Comparison of ENCODE assay signal across 16 cellular contexts in the genomic region with DNA sequence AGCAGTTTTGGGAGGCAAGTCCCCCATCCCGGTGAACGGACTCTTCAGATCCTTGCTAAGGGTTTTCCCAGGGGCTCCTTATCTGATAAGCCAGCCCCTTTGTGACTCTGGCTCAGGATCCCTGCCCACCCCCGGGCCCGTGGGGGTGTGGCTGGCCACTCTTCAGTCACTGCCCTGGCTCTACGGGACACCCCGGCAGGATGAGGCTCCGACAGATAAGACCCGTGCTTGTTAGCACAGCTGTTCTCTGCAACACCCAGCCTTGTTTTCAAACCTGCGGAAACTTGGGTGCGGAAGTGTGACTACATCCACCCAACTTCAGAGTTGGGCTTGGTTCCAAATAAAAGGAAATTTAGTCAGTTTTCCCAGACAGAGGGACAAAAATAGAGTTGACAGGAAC.
DNase-seq lines count a peak whose midpoint lies in the region; ATAC-seq and TF ChIP-seq lines count a peak whose summit lies in the region.
"Had no signal": no experiment of that assay in that cellular context is flagged by ENCODE, and none has a peak within 500 bp of the region (broad histone marks: within the 10 kb centered on the region; RNA-seq: fewer than 3 reads in every experiment).

No MANE protein-coding gene starts in this region.

- intact Hi-C loops in left cardiac atrium (cut with DNase I) (loop anchor here in 1 of 2 donors (5.0 kb wide), 1 partner anchor 41 kb away; no protein-coding TSS in a partner anchor), CD14-positive monocyte (cut with micrococcal nuclease) (no loop called here)
- intact Hi-C loops in activated CD4-positive, alpha-beta memory T cell treated with anti-CD3 and anti-CD28 coated beads for 36 hours (cut with micrococcal nuclease): no loop called here

- H3K36me3 Mint-ChIP-seq in osteocyte (ENCODE audit: unreplicated experiment) (no peaks in the 10 kb centered on the region), CD14-positive monocyte (no peaks in the 10 kb centered on the region)
- no peaks in the 10 kb centered on the region for H3K36me3 Mint-ChIP-seq in activated CD4-positive, alpha-beta memory T cell treated with anti-CD3 and anti-CD28 coated beads for 36 hours

- POLR2A ChIA-PET in activated CD4-positive, alpha-beta memory T cell treated with anti-CD3 and anti-CD28 coated beads for 36 hours (lab: Charles Lee): no interaction called here

- no peaks in the 10 kb centered on the region for H3K36me3 ChIP-seq in brain microvascular endothelial cell (replicated peaks)

- CTCF ChIA-PET in activated CD4-positive, alpha-beta memory T cell treated with anti-CD3 and anti-CD28 coated beads for 36 hours (lab: Charles Lee): no interaction called here

- no peak overlapping the region for H3K4me3 ChIP-seq in brain microvascular endothelial cell (ENCODE audit: low read depth, low read length)
- H3K4me3 ChIP-seq: A549, GM12878 had no signal

- H3K9me3 Mint-ChIP-seq in osteocyte (ENCODE audit: unreplicated experiment): no peaks in the 10 kb centered on the region
- no peaks in the 10 kb centered on the region for H3K9me3 Mint-ChIP-seq in activated CD4-positive, alpha-beta memory T cell treated with anti-CD3 and anti-CD28 coated beads for 36 hours
- no peaks in the 10 kb centered on the region for H3K9me3 Mint-ChIP-seq in CD14-positive monocyte
- H3K9me3 Mint-ChIP-seq: CD4-positive, alpha-beta T cell had no signal

- H3K27ac Mint-ChIP-seq in osteocyte (ENCODE audit: unreplicated experiment) (peak overlapping the region; percentile 41), CD14-positive monocyte (no peak overlapping the region)
- no peak overlapping the region for H3K27ac Mint-ChIP-seq in activated CD4-positive, alpha-beta memory T cell treated with anti-CD3 and anti-CD28 coated beads for 36 hours
- H3K27ac Mint-ChIP-seq: CD4-positive, alpha-beta T cell had no signal

- H3K4me1 Mint-ChIP-seq in osteocyte (ENCODE audit: unreplicated experiment): peaks cover 77% of the 10 kb centered on the region
- no peaks in the 10 kb centered on the region for H3K4me1 Mint-ChIP-seq in activated CD4-positive, alpha-beta memory T cell treated with anti-CD3 and anti-CD28 coated beads for 36 hours (ENCODE audit: low read depth)
- peaks cover 2% of the 10 kb centered on the region for H3K4me1 Mint-ChIP-seq in CD14-positive monocyte

- peak overlapping the region; percentile 69 for H3K27ac ChIP-seq in brain microvascular endothelial cell

- in situ Hi-C loops in brain microvascular endothelial cell (cut with HindIII; ENCODE audit: low pct_ligation_motif_present, low sequenced_read_pairs): no loop called here

- ATAC-seq in left cardiac atrium: peak; percentile 64 to 76
- no peak for ATAC-seq in GM21526 (IDR thresholded peaks at IDR 0.05; ENCODE audit: low FRiP score, unreplicated experiment)
- ATAC-seq: A549, GM12878, SK-N-SH treated with all-trans-retinoic acid at 6 μM for 48 hours had no signal

- H3K27me3 Mint-ChIP-seq in osteocyte (ENCODE audit: unreplicated experiment) (no peaks in the 10 kb centered on the region), CD14-positive monocyte (ENCODE audit: low read depth in 3 of 3) (peaks cover 3 to 13% (median 7%) of the 10 kb centered on the region in 3 donors)
- H3K27me3 Mint-ChIP-seq in activated CD4-positive, alpha-beta memory T cell treated with anti-CD3 and anti-CD28 coated beads for 36 hours: peaks cover 3% of the 10 kb centered on the region

- DNase-seq in COLO668 (lab: John Stamatoyannopoulos, UW; ENCODE audit: unreplicated experiment) (peak; percentile 24), brain microvascular endothelial cell (peak; percentile 88), left cardiac atrium (peak; percentile 86), osteocyte (ENCODE audit: extremely low spot score, unreplicated experiment) (no peak), CD14-positive monocyte (ENCODE audit: low spot score) (no peak)
- DNase-seq in activated CD4-positive, alpha-beta memory T cell treated with anti-CD3 and anti-CD28 coated beads for 36 hours: no peak
- DNase-seq in stimulated activated CD4-positive, alpha-beta T cell treated with anti-CD3 and anti-CD28 coated beads, Interleukin-12 subunit alpha, Interleukin-12 subunit beta, amount 100 ng/mL, for 4 hours: no peak
- DNase-seq: anterior cingulate cortex; CD4-positive, alpha-beta T cell; midbrain; NCI-H1694; NCI-H446 treated with DMSO at 0.1 percent for 48 hours had no signal

- no peak overlapping the region for H3K4me3 Mint-ChIP-seq in osteocyte (ENCODE audit: unreplicated experiment)
- H3K4me3 Mint-ChIP-seq in activated CD4-positive, alpha-beta memory T cell treated with anti-CD3 and anti-CD28 coated beads for 36 hours: no peak overlapping the region
- H3K4me3 Mint-ChIP-seq in CD14-positive monocyte: no peak overlapping the region
- H3K4me3 Mint-ChIP-seq: CD4-positive, alpha-beta T cell had no signal

- no peaks in the 10 kb centered on the region for H3K27me3 ChIP-seq in brain microvascular endothelial cell (replicated peaks)

- no peak for TF ChIP-seq CTCF in brain microvascular endothelial cell (IDR thresholded peaks at IDR 0.05; ENCODE audit: low read depth, low read length, missing control alignments)
- no peak for TF ChIP-seq CTCF in osteocyte (IDR thresholded peaks at IDR 0.05)
- no peak for TF ChIP-seq CTCF in CD14-positive monocyte (IDR thresholded peaks at IDR 0.05)

Comparison
In these comparisons a context has a peak if more than half of its experiments do, and no peak if none do; other contexts are left out.
1. DNase-seq: peak in COLO668 (single experiment), brain microvascular endothelial cell (single experiment) and left cardiac atrium (single experiment); none in osteocyte (single experiment), activated CD4-positive, alpha-beta memory T cell treated with anti-CD3 and anti-CD28 coated beads for 36 hours (single experiment), CD14-positive monocyte (single experiment) and stimulated activated CD4-positive, alpha-beta T cell treated with anti-CD3 and anti-CD28 coated beads, Interleukin-12 subunit alpha, Interleukin-12 subunit beta, amount 100 ng/mL, for 4 hours (single experiment).